In the genomic region with DNA sequence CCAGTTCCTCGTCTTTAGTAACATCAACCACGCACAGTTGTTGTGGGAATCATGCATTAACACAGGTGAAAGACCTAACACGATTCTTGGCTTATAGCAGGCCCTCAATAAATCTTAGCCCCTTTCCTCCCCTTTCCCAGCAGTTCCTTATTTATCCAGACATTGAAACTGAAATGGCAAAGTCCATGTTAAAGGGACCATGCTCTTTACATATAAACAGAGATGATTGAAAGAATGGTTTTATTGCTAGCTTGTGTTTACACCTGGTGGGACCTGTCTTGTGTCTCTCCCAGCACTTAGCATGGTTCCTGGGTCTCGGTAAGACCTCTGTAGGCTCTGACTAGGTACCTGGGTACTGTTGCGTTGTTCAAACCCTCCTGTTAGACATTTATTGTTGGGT, we compare ENCODE assay signal across 41 cellular contexts.
"Had no signal": no experiment of that assay in that cellular context is flagged by ENCODE, and none has a peak within 500 bp of the region (broad histone marks: within the 10 kb centered on the region; RNA-seq: fewer than 3 reads in every experiment).

No MANE protein-coding gene starts in this region.

- H3K36me3 Mint-ChIP-seq: activated naive CD4-positive, alpha-beta T cell treated with anti-CD3 and anti-CD28 coated beads, Interleukin-2, amount 10 ng/mL, durations not matched to agents 7 days and 5 days; activated naive CD4-positive, alpha-beta T cell treated with anti-CD3 and anti-CD28 coated beads, Interleukin-2, amount 50 U/mL, for 24 hours; activated naive CD8-positive, alpha-beta T cell treated with anti-CD3 and anti-CD28 coated beads for 36 hours; activated naive CD8-positive, alpha-beta T cell treated with anti-CD3 and anti-CD28 coated beads, Interleukin-2, amount 10 ng/mL, durations not matched to agents 7 days and 5 days; brain had no signal

- FAIRE-seq: astrocyte, bronchial epithelial cell had no signal

- H3K27ac Mint-ChIP-seq: activated naive CD4-positive, alpha-beta T cell treated with anti-CD3 and anti-CD28 coated beads for 36 hours; activated naive CD4-positive, alpha-beta T cell treated with anti-CD3 and anti-CD28 coated beads, Interleukin-2, amount 10 ng/mL, durations not matched to agents 7 days and 5 days; activated naive CD4-positive, alpha-beta T cell treated with anti-CD3 and anti-CD28 coated beads, Interleukin-2, amount 50 U/mL, for 24 hours; activated naive CD4-positive, alpha-beta T cell treated with anti-CD3 and anti-CD28 coated beads, Interleukin-2, amount 50 U/mL, for 72 hours; activated naive CD8-positive, alpha-beta T cell; activated naive CD8-positive, alpha-beta T cell treated with anti-CD3 and anti-CD28 coated beads for 36 hours; activated naive CD8-positive, alpha-beta T cell treated with anti-CD3 and anti-CD28 coated beads, Interleukin-2, amount 10 ng/mL, durations not matched to agents 7 days and 5 days; activated naive CD8-positive, alpha-beta T cell treated with anti-CD3 and anti-CD28 coated beads, Interleukin-2, amount 50 U/mL, for 24 hours; activated T-cell treated with anti-CD3 and anti-CD28 coated beads, Interleukin-2, amount 50 U/mL, for 24 hours; activated T-cell treated with anti-CD3 and anti-CD28 coated beads, Interleukin-2, amount 50 U/mL, for 72 hours; activated T-helper 1 cell treated with anti-CD3 and anti-CD28 coated beads, Interleukin-12 subunit alpha, Interleukin-12 subunit beta, Interleukin-2, Interleukin-4 antibody, amounts not matched to agents 30 ng/mL and 10 ng/mL and 1 ng/mL, durations not matched to agents 14 hours and 24 hours and 36 hours; activated T-helper 17 cell treated with anti-CD3 and anti-CD28 coated beads, Interleukin-2, amount 50 U/mL, for 72 hours; activated T-helper 2 cell treated with anti-CD3 and anti-CD28 coated beads, Interferon-gamma antibody, Interleukin-2, Interleukin-4, amounts not matched to agents 10 μg/mL and 5 μg/mL and 100 μg/mL, durations not matched to agents 14 hours and 24 hours and 36 hours; brain had no signal

- ATAC-seq: activated naive CD4-positive, alpha-beta T cell treated with anti-CD3 and anti-CD28 coated beads, Interleukin-2, amount 50 U/mL, for 72 hours; activated naive CD8-positive, alpha-beta T cell treated with anti-CD3 and anti-CD28 coated beads, Interleukin-2, amount 50 U/mL, for 24 hours; activated T-cell treated with anti-CD3 and anti-CD28 coated beads, Interleukin-2, amount 50 U/mL, for 4 hours; activated T-cell treated with anti-CD3 and anti-CD28 coated beads, Interleukin-2, amount 50 U/mL, for 72 hours; activated T-helper 17 cell treated with anti-CD3 and anti-CD28 coated beads, Interleukin-2, amount 50 U/mL, for 72 hours; body of pancreas had no signal

- H3K9me3 ChIP-seq: adrenal gland, ascending aorta, body of pancreas, breast epithelium had no signal

- H3K27me3 Mint-ChIP-seq: activated naive CD4-positive, alpha-beta T cell treated with anti-CD3 and anti-CD28 coated beads, Interleukin-2, amount 10 ng/mL, durations not matched to agents 7 days and 5 days; activated naive CD8-positive, alpha-beta T cell treated with anti-CD3 and anti-CD28 coated beads, Interleukin-2, amount 10 ng/mL, durations not matched to agents 7 days and 5 days; activated naive CD8-positive, alpha-beta T cell treated with anti-CD3 and anti-CD28 coated beads, Interleukin-2, amount 50 U/mL, for 24 hours; activated T-cell treated with anti-CD3 and anti-CD28 coated beads, Interleukin-2, amount 50 U/mL, for 24 hours; central memory CD8-positive, alpha-beta T cell had no signal

- H3K27me3 ChIP-seq: adrenal gland, ascending aorta, body of pancreas, brain microvascular endothelial cell, breast epithelium, cardiac muscle cell had no signal

- H3K4me1 ChIP-seq: adrenal gland, ascending aorta, body of pancreas, breast epithelium had no signal

- DNase-seq: activated effector memory CD4-positive, alpha-beta T cell treated with anti-CD3 and anti-CD28 coated beads, Interleukin-2, amount 50 U/mL, for 16 hours; activated effector memory CD4-positive, alpha-beta T cell treated with Interleukin-2 at 50 U/mL for 16 hours; activated gamma-delta T cell; activated gamma-delta T cell treated with Interleukin-2 at 50 U/mL for 16 hours; activated naive CD4-positive, alpha-beta T cell; activated naive CD4-positive, alpha-beta T cell treated with anti-CD3 and anti-CD28 coated beads for 36 hours; activated naive CD4-positive, alpha-beta T cell treated with anti-CD3 and anti-CD28 coated beads, Interleukin-2, amount 10 ng/mL, durations not matched to agents 7 days and 5 days; activated naive CD4-positive, alpha-beta T cell treated with anti-CD3 and anti-CD28 coated beads, Interleukin-2, amount 50 U/mL, for 16 hours; activated naive CD4-positive, alpha-beta T cell treated with Interleukin-2 at 50 U/mL for 16 hours; activated naive CD8-positive, alpha-beta T cell treated with anti-CD3 and anti-CD28 coated beads for 36 hours; activated naive CD8-positive, alpha-beta T cell treated with anti-CD3 and anti-CD28 coated beads, Interleukin-2, amount 10 ng/mL, durations not matched to agents 7 days and 5 days; activated naive CD8-positive, alpha-beta T cell treated with anti-CD3 and anti-CD28 coated beads, Interleukin-2, amount 50 U/mL, for 24 hours; activated T-cell treated with anti-CD3 and anti-CD28 coated beads for 4 hours; activated T-cell treated with anti-CD3 and anti-CD28 coated beads, Interleukin-2, amount 50 U/mL, for 1 hour; activated T-cell treated with anti-CD3 and anti-CD28 coated beads, Interleukin-2, amount 50 U/mL, for 24 hours; activated T-cell treated with anti-CD3 and anti-CD28 coated beads, Interleukin-2, amount 50 U/mL, for 4 hours; activated T-cell treated with anti-CD3 and anti-CD28 coated beads, Interleukin-2, amount 50 U/mL, for 48 hours; activated T-cell treated with anti-CD3 and anti-CD28 coated beads, Interleukin-2, amount 50 U/mL, for 72 hours; adrenal gland; amniotic stem cell; amygdala; anterior cingulate cortex; aorta; body of pancreas; brain microvascular endothelial cell; caudate nucleus; central memory CD4-positive, alpha-beta T cell; cerebellar nuclear complex had no signal

- H3K27ac ChIP-seq: adrenal gland, ascending aorta, body of pancreas, brain microvascular endothelial cell, breast epithelium, cardiac muscle cell had no signal

- H3K4me3 ChIP-seq: adrenal gland, ascending aorta, body of pancreas, breast epithelium, cardiac muscle cell had no signal

- H3K4me1 Mint-ChIP-seq: activated naive CD4-positive, alpha-beta T cell treated with anti-CD3 and anti-CD28 coated beads, Interleukin-2, amount 10 ng/mL, durations not matched to agents 7 days and 5 days; activated naive CD4-positive, alpha-beta T cell treated with anti-CD3 and anti-CD28 coated beads, Interleukin-2, amount 50 U/mL, for 24 hours; activated naive CD8-positive, alpha-beta T cell treated with anti-CD3 and anti-CD28 coated beads for 36 hours; activated naive CD8-positive, alpha-beta T cell treated with anti-CD3 and anti-CD28 coated beads, Interleukin-2, amount 10 ng/mL, durations not matched to agents 7 days and 5 days; activated naive CD8-positive, alpha-beta T cell treated with anti-CD3 and anti-CD28 coated beads, Interleukin-2, amount 50 U/mL, for 24 hours; activated T-helper 17 cell treated with anti-CD3 and anti-CD28 coated beads, Interleukin-2, amount 50 U/mL, for 72 hours; central memory CD8-positive, alpha-beta T cell had no signal

- H3K36me3 ChIP-seq: adrenal gland, ascending aorta, brain microvascular endothelial cell, breast epithelium, cardiac muscle cell had no signal

- H3K9me3 Mint-ChIP-seq: activated naive CD8-positive, alpha-beta T cell treated with anti-CD3 and anti-CD28 coated beads for 36 hours had no signal

- H3K4me3 Mint-ChIP-seq: activated naive CD4-positive, alpha-beta T cell treated with anti-CD3 and anti-CD28 coated beads for 36 hours; activated naive CD4-positive, alpha-beta T cell treated with anti-CD3 and anti-CD28 coated beads, Interleukin-2, amount 10 ng/mL, durations not matched to agents 7 days and 5 days; activated naive CD4-positive, alpha-beta T cell treated with anti-CD3 and anti-CD28 coated beads, Interleukin-2, amount 50 U/mL, for 24 hours; activated naive CD8-positive, alpha-beta T cell; activated naive CD8-positive, alpha-beta T cell treated with anti-CD3 and anti-CD28 coated beads for 36 hours; activated naive CD8-positive, alpha-beta T cell treated with anti-CD3 and anti-CD28 coated beads, Interleukin-2, amount 10 ng/mL, durations not matched to agents 7 days and 5 days; activated naive CD8-positive, alpha-beta T cell treated with anti-CD3 and anti-CD28 coated beads, Interleukin-2, amount 50 U/mL, for 24 hours; activated T-cell treated with anti-CD3 and anti-CD28 coated beads, Interleukin-2, amount 50 U/mL, for 24 hours; activated T-cell treated with anti-CD3 and anti-CD28 coated beads, Interleukin-2, amount 50 U/mL, for 4 hours; activated T-cell treated with anti-CD3 and anti-CD28 coated beads, Interleukin-2, amount 50 U/mL, for 72 hours; activated T-helper 1 cell treated with anti-CD3 and anti-CD28 coated beads, Interleukin-12 subunit alpha, Interleukin-12 subunit beta, Interleukin-2, Interleukin-4 antibody, amounts not matched to agents 30 ng/mL and 10 ng/mL and 1 ng/mL, durations not matched to agents 14 hours and 24 hours and 36 hours; activated T-helper 17 cell treated with anti-CD3 and anti-CD28 coated beads, Interleukin-2, amount 50 U/mL, for 72 hours; brain; central memory CD8-positive, alpha-beta T cell had no signal
